1 cellular context compared by ENCODE assay signal in the genomic region with DNA sequence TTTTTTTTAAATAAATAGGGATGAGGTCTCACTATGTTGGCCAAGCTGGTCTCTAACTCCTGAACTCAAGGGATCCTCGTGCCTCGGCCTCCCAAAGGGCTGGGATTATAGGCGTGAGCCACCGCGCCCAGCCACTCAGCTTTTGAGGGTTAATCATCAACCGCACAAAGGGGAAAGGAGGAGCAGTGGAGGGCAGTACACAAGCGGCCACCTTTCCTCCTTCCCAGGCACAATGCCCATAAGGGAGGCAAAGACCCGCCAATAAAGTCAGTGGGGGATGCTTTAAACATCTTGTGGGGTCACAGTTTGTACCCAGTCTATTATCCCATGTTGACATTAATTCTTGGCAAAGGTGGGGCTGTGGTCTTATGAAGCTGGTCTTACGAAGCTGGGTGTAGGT.
TF ChIP-seq lines count a peak whose summit lies in the region.

No MANE protein-coding gene starts in this region.

TF ChIP-seq in IMR-90, 13 proteins besides CTCF, POLR2A, EP300 and RAD21:
- TF ChIP-seq NFE2L2 (IDR thresholded peaks at IDR 0.05; ENCODE audit: low read depth, low read length) (no peak), BHLHE40 (IDR thresholded peaks at IDR 0.05; ENCODE audit: low read depth, low read length) (no peak), MXI1 (IDR thresholded peaks at IDR 0.05; ENCODE audit: borderline replicate concordance, low read depth, low read length) (no peak), RCOR1 (IDR thresholded peaks at IDR 0.05; ENCODE audit: insufficient replicate concordance, low read length) (no peak), MAFK (IDR thresholded peaks at IDR 0.05; ENCODE audit: low read depth, low read length) (no peak), SMC3 (IDR thresholded peaks at IDR 0.05; ENCODE audit: low read depth, low read length) (no peak), MAZ (IDR thresholded peaks at IDR 0.05; ENCODE audit: borderline replicate concordance, low read depth, low read length) (no peak), CHD1 (IDR thresholded peaks at IDR 0.05; ENCODE audit: low read depth, low read length) (no peak), CEBPB (IDR thresholded peaks at IDR 0.05; ENCODE audit: low read depth, low read length) (no peak), FOS (IDR thresholded peaks at IDR 0.05; ENCODE audit: low read depth, low read length) (no peak), RFX5 (IDR thresholded peaks at IDR 0.05; ENCODE audit: low read depth, low read length) (no peak)
- TF ChIP-seq, protein P1, sequence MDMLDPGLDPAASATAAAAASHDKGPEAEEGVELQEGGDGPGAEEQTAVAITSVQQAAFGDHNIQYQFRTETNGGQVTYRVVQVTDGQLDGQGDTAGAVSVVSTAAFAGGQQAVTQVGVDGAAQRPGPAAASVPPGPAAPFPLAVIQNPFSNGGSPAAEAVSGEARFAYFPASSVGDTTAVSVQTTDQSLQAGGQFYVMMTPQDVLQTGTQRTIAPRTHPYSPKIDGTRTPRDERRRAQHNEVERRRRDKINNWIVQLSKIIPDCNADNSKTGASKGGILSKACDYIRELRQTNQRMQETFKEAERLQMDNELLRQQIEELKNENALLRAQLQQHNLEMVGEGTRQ (IDR thresholded peaks at IDR 0.05; ENCODE audit: low read depth, low read length) = no peak
- TF ChIP-seq, protein P2, sequence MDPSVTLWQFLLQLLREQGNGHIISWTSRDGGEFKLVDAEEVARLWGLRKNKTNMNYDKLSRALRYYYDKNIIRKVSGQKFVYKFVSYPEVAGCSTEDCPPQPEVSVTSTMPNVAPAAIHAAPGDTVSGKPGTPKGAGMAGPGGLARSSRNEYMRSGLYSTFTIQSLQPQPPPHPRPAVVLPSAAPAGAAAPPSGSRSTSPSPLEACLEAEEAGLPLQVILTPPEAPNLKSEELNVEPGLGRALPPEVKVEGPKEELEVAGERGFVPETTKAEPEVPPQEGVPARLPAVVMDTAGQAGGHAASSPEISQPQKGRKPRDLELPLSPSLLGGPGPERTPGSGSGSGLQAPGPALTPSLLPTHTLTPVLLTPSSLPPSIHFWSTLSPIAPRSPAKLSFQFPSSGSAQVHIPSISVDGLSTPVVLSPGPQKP (IDR thresholded peaks at IDR 0.05; ENCODE audit: borderline replicate concordance, low read depth, low read length) = no peak
